In the genomic region with DNA sequence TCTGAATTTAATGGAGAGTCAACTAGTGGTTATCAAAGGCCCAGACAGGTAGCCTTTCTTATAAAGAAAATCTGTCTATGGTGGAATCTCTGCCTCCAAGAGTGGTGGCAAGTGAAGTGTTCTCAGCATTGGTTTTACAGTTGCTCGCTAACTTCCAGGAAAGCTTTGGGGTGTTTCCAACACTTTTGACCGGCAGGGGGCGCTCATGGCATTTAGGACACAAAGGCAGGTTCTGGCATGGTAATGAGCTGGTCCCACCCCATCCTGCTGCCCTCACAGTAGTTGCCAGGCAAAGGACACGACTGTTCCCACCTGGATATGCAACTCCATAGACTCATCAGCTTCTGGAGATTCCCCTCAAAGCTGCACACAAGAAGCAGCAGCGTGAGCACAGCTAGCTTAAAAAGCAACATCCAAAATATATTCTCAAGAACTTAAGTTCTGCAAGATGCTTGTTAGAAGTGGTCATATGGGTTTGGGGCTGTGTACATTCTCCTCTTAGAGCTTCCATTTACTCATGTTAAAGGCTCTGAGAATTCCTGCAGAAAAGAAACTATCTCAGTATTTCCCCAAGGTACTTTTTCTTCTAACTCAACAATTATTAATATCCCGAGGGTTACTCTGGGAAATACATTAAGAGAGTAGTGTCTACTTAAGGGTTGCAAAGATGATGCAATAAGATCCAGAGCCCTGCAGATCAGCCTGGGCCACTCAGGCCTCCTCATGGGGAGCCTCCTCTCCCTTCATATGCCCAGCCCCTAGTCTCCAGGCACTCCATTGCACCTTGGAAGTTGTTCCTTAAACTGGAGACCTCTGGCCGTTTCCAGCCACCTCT, we compare ENCODE assay signal across 8 cellular contexts. TPM values are rescaled to one million over a fixed set of nuclear protein-coding genes. Genes with fewer than 3 reads are reported as not detected.
DNase-seq lines count a peak whose midpoint lies in the region; ATAC-seq and TF ChIP-seq lines count a peak whose summit lies in the region.

No MANE protein-coding gene starts in this region.

- H3K27me3 ChIP-seq in H7 (ENCODE audit: control insufficient read depth, insufficient read depth, low read length) (no peaks in the 10 kb centered on the region), WERI-Rb-1 (ENCODE audit: insufficient read depth, low read depth, severe bottlenecking) (no peaks in the 10 kb centered on the region), breast epithelium (no peaks in the 10 kb centered on the region)

- H3K27ac ChIP-seq in WERI-Rb-1 (no peak overlapping the region), breast epithelium (no peak overlapping the region)

- peak; percentile 85 for DNase-seq in AG20443 (ENCODE audit: low spot score)
- peak; percentile 88 for DNase-seq in H7
- peak; percentile 89 for DNase-seq in NCI-H2227 (lab: John Stamatoyannopoulos, UW; ENCODE audit: unreplicated experiment)
- DNase-seq in WERI-Rb-1, result peak; percentile 89
- peak; percentile 80 to 92 for DNase-seq in breast epithelium (ENCODE audit: low spot score in 2 of 2)
- DNase-seq in inferior parietal cortex (ENCODE audit: extremely low spot score), result peak; percentile 94
- DNase-seq in stimulated activated CD4-positive, alpha-beta T cell treated with anti-CD3 and anti-CD28 coated beads, Interleukin-15, amount 100 ng/mL, for 48 hours (ENCODE audit: low read depth in 2 of 2), result peak; percentile 75 to 87

- H3K4me3 ChIP-seq in H7 (ENCODE audit: insufficient read depth, low read depth, low read length) (no peak overlapping the region), WERI-Rb-1 (ENCODE audit: low read depth, low read length) (no peak overlapping the region), breast epithelium (no peak overlapping the region)

- H3K9me3 ChIP-seq in WERI-Rb-1 (ENCODE audit: severe bottlenecking) (no peaks in the 10 kb centered on the region), breast epithelium (no peaks in the 10 kb centered on the region)

- no peak for ATAC-seq in HG02759 (IDR thresholded peaks at IDR 0.05; ENCODE audit: unreplicated experiment)

- no peaks in the 10 kb centered on the region for H3K36me3 ChIP-seq in H7 (replicated peaks; ENCODE audit: control insufficient read depth, insufficient read depth, low read length)
- H3K36me3 ChIP-seq in WERI-Rb-1, result no peaks in the 10 kb centered on the region
- no peaks in the 10 kb centered on the region for H3K36me3 ChIP-seq in breast epithelium

- H3K4me1 ChIP-seq in breast epithelium, result no peaks in the 10 kb centered on the region

- TF ChIP-seq CTCF in WERI-Rb-1 (IDR thresholded peaks at IDR 0.05; ENCODE audit: low read depth, low read length), result peak; percentile 81
- TF ChIP-seq CTCF in breast epithelium (IDR thresholded peaks at IDR 0.05), result peak; percentile 77 to 85 (median 84)

- intact Hi-C loops in breast epithelium (cut with DNase I; ENCODE audit: low total_unique reads), result loop anchor here (2.0 kb wide), 1 partner anchor 18 kb away; no protein-coding TSS in a partner anchor

- no peak for TF ChIP-seq POLR2A in breast epithelium (IDR thresholded peaks at IDR 0.05)

RNA-seq across cellular contexts. Expression of gene PROX2, which starts 14.8 kb away (rescaled TPM):
- total RNA-seq in H7 (2014; rRNA removed; shearing (Covaris generic)), result not detected in 2 replicates
- not detected for total RNA-seq in breast epithelium

RNA-seq across cellular contexts. Expression of gene DLST, which starts 20.6 kb away (rescaled TPM):
- 71.0 and 76.7 TPM in 2 replicates for total RNA-seq in H7 (2014; rRNA removed; shearing (Covaris generic))
- total RNA-seq in breast epithelium, result 100 to 1,000 TPM in 1 of 3 donors, 10 to 100 TPM in 2; 73.4 to 104 (median 76.1) TPM
